25 cellular contexts compared by ENCODE assay signal in the genomic region with DNA sequence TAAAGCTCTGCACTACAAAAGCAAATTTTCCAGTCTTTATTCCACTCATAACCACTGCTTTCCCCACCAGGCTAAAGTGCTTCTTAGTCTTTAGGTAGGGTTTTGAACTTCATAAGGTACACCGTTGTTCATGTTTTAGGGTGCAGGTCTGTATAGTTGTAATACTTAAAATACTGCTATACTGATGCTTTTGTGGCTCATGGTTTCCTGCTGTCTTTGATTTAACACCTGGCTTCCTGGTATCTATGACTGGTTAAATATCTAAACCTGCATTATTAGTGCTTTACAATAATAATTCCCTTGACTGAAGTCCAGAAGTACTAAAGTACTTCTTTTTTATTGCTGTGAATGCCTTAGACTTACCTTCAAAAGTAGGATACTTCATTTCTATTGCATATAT.
"Had no signal": no experiment of that assay in that cellular context is flagged by ENCODE, and none has a peak within 500 bp of the region (broad histone marks: within the 10 kb centered on the region; RNA-seq: fewer than 3 reads in every experiment).

No MANE protein-coding gene starts in this region.

- H3K36me3 ChIP-seq: left ventricle myocardium inferior, ovary, prostate gland, tibial nerve, uterus had no signal

- H3K4me1 Mint-ChIP-seq: mesothelial cell of epicardium; naive B cell; stimulated activated memory B cell treated with anti-CD40 and anti-IgM and Interleukin-4, amounts not matched to agents 10 μg/mL and 1 μg/mL and 100 μg/mL, for 72 hours had no signal

- H3K9me3 ChIP-seq: ovary, prostate gland, spleen, tibial nerve, uterus had no signal

- H3K4me2 ChIP-seq: hepatocyte had no signal

- H3K27me3 ChIP-seq: hepatocyte, ovary, spleen, tibial nerve, uterus had no signal

- H3K9me3 Mint-ChIP-seq: mesothelial cell of epicardium; naive B cell; natural killer cell treated with Interleukin-12 subunit alpha and Interleukin-12 subunit beta and Interleukin-15 and Interleukin-18, amount 100 ng/mL, for 72 hours; stimulated activated memory B cell treated with anti-CD40 and anti-IgM and Interleukin-4, amounts not matched to agents 10 μg/mL and 1 μg/mL and 100 μg/mL, for 72 hours; stimulated activated naive CD8-positive, alpha-beta T cell treated with anti-CD3 and anti-CD28 coated beads, Interleukin-15, amount 100 ng/mL, for 72 hours; type B pancreatic cell had no signal

- DNase-seq: islet precursor cell; left ventricle myocardium inferior; mesendoderm; naive B cell; ovary; posterior cingulate gyrus; retina; right cardiac atrium; spleen; stimulated activated CD4-positive, alpha-beta T cell treated with anti-CD3 and anti-CD28 coated beads, Interleukin-4, amount 100 ng/mL, for 4 hours; stimulated activated CD8-positive, alpha-beta memory T cell treated with anti-CD3 and anti-CD28 coated beads, Interleukin-4, amount 100 ng/mL, for 48 hours; stimulated activated naive CD4-positive, alpha-beta T cell treated with Interleukin-2 at 50 U/mL for 16 hours; stimulated activated naive CD8-positive, alpha-beta T cell treated with anti-CD3 and anti-CD28 coated beads, Interleukin-15, amount 100 ng/mL, for 72 hours; substantia nigra; uterus had no signal

- H3K27me3 Mint-ChIP-seq: naive B cell; natural killer cell treated with Interleukin-12 subunit alpha and Interleukin-12 subunit beta and Interleukin-15 and Interleukin-18, amount 100 ng/mL, for 72 hours; stimulated activated memory B cell treated with anti-CD40 and anti-IgM and Interleukin-4, amounts not matched to agents 10 μg/mL and 1 μg/mL and 100 μg/mL, for 72 hours; stimulated activated naive CD8-positive, alpha-beta T cell treated with anti-CD3 and anti-CD28 coated beads, Interleukin-15, amount 100 ng/mL, for 72 hours; type B pancreatic cell had no signal

- H2AFZ ChIP-seq: hepatocyte had no signal

- H3K4me3 Mint-ChIP-seq: mesothelial cell of epicardium; naive B cell; natural killer cell treated with Interleukin-12 subunit alpha and Interleukin-12 subunit beta and Interleukin-15 and Interleukin-18, amount 100 ng/mL, for 72 hours; stimulated activated memory B cell treated with anti-CD40 and anti-IgM and Interleukin-4, amounts not matched to agents 10 μg/mL and 1 μg/mL and 100 μg/mL, for 72 hours; stimulated activated naive CD8-positive, alpha-beta T cell treated with anti-CD3 and anti-CD28 coated beads, Interleukin-15, amount 100 ng/mL, for 72 hours; type B pancreatic cell had no signal

- H3K27ac Mint-ChIP-seq: mesothelial cell of epicardium; naive B cell; natural killer cell treated with Interleukin-12 subunit alpha and Interleukin-12 subunit beta and Interleukin-15 and Interleukin-18, amount 100 ng/mL, for 72 hours; stimulated activated memory B cell treated with anti-CD40 and anti-IgM and Interleukin-4, amounts not matched to agents 10 μg/mL and 1 μg/mL and 100 μg/mL, for 72 hours; stimulated activated naive CD8-positive, alpha-beta T cell treated with anti-CD3 and anti-CD28 coated beads, Interleukin-15, amount 100 ng/mL, for 72 hours; type B pancreatic cell had no signal

- H3K27ac ChIP-seq: hepatocyte, left ventricle myocardium inferior, ovary, prostate gland, skin epidermis, spleen, tibial nerve, uterus had no signal

- H3K79me2 ChIP-seq: hepatocyte had no signal

- ATAC-seq: natural killer cell treated with Interleukin-12 subunit alpha and Interleukin-12 subunit beta and Interleukin-15 and Interleukin-18, amount 100 ng/mL, for 72 hours; right cardiac atrium; sciatic nerve; stimulated activated memory B cell treated with anti-CD40 and anti-IgM and Interleukin-4, amounts not matched to agents 10 μg/mL and 1 μg/mL and 100 μg/mL, for 72 hours; stimulated activated naive CD8-positive, alpha-beta T cell treated with anti-CD3 and anti-CD28 coated beads, Interleukin-15, amount 100 ng/mL, for 72 hours had no signal

- H3K36me3 Mint-ChIP-seq: mesothelial cell of epicardium; natural killer cell treated with Interleukin-12 subunit alpha and Interleukin-12 subunit beta and Interleukin-15 and Interleukin-18, amount 100 ng/mL, for 72 hours; stimulated activated memory B cell treated with anti-CD40 and anti-IgM and Interleukin-4, amounts not matched to agents 10 μg/mL and 1 μg/mL and 100 μg/mL, for 72 hours; type B pancreatic cell had no signal

- H3K4me3 ChIP-seq: hepatocyte, left ventricle myocardium inferior, lung, ovary, prostate gland, skin epidermis, spleen, tibial nerve, uterus had no signal

- H3K4me1 ChIP-seq: left ventricle myocardium inferior, prostate gland, spleen, tibial nerve, uterus had no signal
